Comparison of ENCODE assay signal across 3 cellular contexts in the genomic region with DNA sequence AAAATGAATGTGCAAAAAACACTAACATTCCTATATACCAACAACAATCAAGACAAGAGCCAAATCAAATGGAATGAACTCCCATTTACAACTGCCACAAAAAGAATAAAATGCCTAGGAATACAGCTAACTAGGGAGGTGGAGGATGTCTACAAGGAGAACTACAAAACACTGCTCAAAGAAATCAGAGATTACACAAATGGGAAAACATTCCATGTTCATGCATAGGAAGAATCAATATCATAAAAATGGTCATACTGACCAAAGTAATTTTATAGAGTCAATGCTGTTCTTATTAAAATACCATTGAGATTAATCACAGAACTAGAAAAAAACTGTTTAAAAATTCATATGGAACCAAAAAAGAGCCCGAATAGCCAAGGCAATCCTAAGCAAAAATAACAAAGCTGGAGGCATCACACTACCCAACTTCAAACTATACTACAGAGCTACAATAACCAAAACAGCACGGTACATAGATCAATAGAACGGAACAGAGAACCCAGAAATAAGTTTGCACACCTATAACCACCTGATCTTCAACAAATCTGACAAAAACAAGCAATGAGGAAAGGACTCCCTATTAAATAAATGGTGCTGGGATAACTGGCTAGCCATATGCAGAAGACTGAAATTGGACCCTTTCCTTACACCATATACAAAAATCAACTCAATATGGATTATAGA. TPM values are rescaled to one million over a fixed set of nuclear protein-coding genes. Genes with fewer than 3 reads are reported as not detected.
"Had no signal": no experiment of that assay in that cellular context is flagged by ENCODE, and none has a peak within 500 bp of the region (broad histone marks: within the 10 kb centered on the region; RNA-seq: fewer than 3 reads in every experiment).

No MANE protein-coding gene starts in this region.

RNA-seq across cellular contexts. Expression of a gene that starts 21.2 kb away (rescaled TPM):
- total RNA-seq: activated CD4-positive, alpha-beta T cell treated with anti-CD3 and anti-CD28 coated beads, Interleukin-2, amount 10 ng/mL, durations not matched to agents 7 days and 5 days; activated CD8-positive, alpha-beta memory T cell treated with anti-CD3 and anti-CD28 coated beads, Interleukin-2, amount 10 ng/mL, durations not matched to agents 7 days and 5 days; T-helper 1 cell treated with Interleukin-12 subunit alpha and Interleukin-12 subunit beta and Interleukin-4 antibody, amounts not matched to agents 30 ng/mL and 1 ng/mL, for 36 hours had no signal
